In the genomic region with DNA sequence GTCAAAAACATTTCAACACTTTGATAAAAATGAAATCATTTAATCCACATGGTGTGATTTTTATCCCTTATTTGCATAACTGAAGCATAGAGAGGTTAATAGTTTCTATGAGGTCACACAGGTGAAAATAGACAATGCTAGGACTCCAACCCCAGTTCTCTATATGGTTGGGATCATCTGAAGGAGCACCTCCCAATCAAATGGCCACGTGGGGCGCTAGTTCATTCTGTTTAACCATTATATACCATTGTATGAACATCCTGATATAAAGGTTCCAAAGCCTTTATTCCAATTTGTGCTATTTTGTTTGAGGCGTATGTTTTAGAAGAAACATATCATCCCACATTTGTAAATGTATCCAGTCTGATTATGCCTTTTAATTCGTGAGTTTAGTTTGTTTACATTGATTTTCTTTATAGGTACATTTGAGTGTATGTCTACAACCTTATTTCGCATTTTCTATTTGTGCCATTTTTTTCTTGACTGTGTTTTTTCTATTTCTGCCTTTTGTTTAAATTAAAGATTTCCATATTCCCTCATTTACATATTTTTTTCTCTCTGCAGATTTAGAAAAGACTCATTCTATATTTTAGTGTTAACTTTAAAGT, we compare ENCODE assay signal across 8 cellular contexts.
A peak's percentile ranks its signal among the peaks of the same experiment; 100 is the strongest.
DNase-seq lines count a peak whose midpoint lies in the region; ATAC-seq and TF ChIP-seq lines count a peak whose summit lies in the region.

No MANE protein-coding gene starts in this region.

- H3K36me3 ChIP-seq in left ventricle myocardium inferior = no peaks in the 10 kb centered on the region

- peaks cover 9 to 15% of the 10 kb centered on the region in 2 donors for H3K9me3 Mint-ChIP-seq in natural killer cell

- no peaks in the 10 kb centered on the region for H3K4me1 ChIP-seq in left ventricle myocardium inferior

- H3K9me3 ChIP-seq in left ventricle myocardium inferior (replicated peaks) = no peaks in the 10 kb centered on the region

- H3K27me3 Mint-ChIP-seq in natural killer cell (ENCODE audit: low read depth in 2 of 2) = no peaks in the 10 kb centered on the region

- DNase-seq in ELR (ENCODE audit: low read depth) (peak; percentile 10), cerebellar cortex (ENCODE audit: low spot score) (peak; percentile 13), AG08396 (ENCODE audit: low spot score) (no peak), SKM-1 (lab: John Stamatoyannopoulos, UW; ENCODE audit: unreplicated experiment) (no peak), natural killer cell (no peak), left ventricle myocardium inferior (no peak)

- no peak overlapping the region for H3K4me3 ChIP-seq in left ventricle myocardium inferior

- H3K4me1 Mint-ChIP-seq in natural killer cell = no peaks in the 10 kb centered on the region

- TF ChIP-seq CTCF in natural killer cell (IDR thresholded peaks at IDR 0.05) (no peak), left ventricle myocardium inferior (IDR thresholded peaks at IDR 0.05; ENCODE audit: borderline replicate concordance) (no peak)

- H3K36me3 Mint-ChIP-seq in natural killer cell = no peaks in the 10 kb centered on the region

- intact Hi-C loops in natural killer cell (cut with micrococcal nuclease) = no loop called here
- intact Hi-C loops in left ventricle myocardium inferior (cut with micrococcal nuclease) = no loop called here

- H3K27ac ChIP-seq in left ventricle myocardium inferior (replicated peaks) = no peak overlapping the region

- H3K27me3 ChIP-seq in left ventricle myocardium inferior (ENCODE audit: low read depth) = no peaks in the 10 kb centered on the region

- no peak overlapping the region for H3K4me3 Mint-ChIP-seq in natural killer cell

- no peak overlapping the region for H3K27ac Mint-ChIP-seq in natural killer cell

- ATAC-seq in GM21381 (IDR thresholded peaks at IDR 0.05; ENCODE audit: unreplicated experiment) = peak; percentile 86
- peak; percentile 80 for ATAC-seq in HG03521 (IDR thresholded peaks at IDR 0.05; ENCODE audit: unreplicated experiment)
- ATAC-seq in natural killer cell = no peak

Comparison
In these comparisons a context has a peak if more than half of its experiments do, and no peak if none do; other contexts are left out.
1. DNase-seq: peak in ELR (single experiment) and cerebellar cortex (single experiment); none in AG08396 (single experiment), SKM-1 (single experiment), natural killer cell (single experiment) and left ventricle myocardium inferior (single experiment).
2. ATAC-seq: peak in GM21381 (single experiment) and HG03521 (single experiment); none in natural killer cell (0 of 3).